In the genomic region with DNA sequence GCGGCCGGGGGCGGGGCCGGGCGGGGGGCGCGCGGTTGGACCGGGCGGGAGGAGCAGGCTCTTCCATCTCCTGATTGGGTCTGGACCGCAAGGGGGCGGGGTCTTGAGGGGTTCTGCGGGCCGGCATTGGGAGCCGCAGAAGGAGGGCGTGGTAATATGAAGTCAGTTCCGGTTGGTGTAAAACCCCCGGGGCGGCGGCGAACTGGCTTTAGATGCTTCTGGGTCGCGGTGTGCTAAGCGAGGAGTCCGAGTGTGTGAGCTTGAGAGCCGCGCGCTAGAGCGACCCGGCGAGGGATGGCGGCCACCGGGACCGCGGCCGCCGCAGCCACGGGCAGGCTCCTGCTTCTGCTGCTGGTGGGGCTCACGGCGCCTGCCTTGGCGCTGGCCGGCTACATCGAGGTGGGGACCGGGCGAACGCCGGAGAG, we compare ENCODE assay signal across 1 cellular context.
TF ChIP-seq lines count a peak whose summit lies in the region.

APLP2 (plus strand) TSS at position 211 of the 425 bp plus-strand sequence; CDS start at position 295, 84 bp downstream.

TF ChIP-seq in SK-N-SH, 30 proteins besides CTCF, POLR2A, EP300 and RAD21 (continued from another document):
- TF ChIP-seq PBX3 (IDR thresholded peaks at IDR 0.05), result peak; percentile 7; the same call in 1 of the 2 replicates
- TF ChIP-seq TCF12 (IDR thresholded peaks at IDR 0.05), result no peak
- TF ChIP-seq, protein P1, sequence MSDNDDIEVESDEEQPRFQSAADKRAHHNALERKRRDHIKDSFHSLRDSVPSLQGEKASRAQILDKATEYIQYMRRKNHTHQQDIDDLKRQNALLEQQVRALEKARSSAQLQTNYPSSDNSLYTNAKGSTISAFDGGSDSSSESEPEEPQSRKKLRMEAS (IDR thresholded peaks at IDR 0.05; ENCODE audit: low read depth), result 0 out of 2 replicates have a peak, but pooled peaks have one; percentile 28
- TF ChIP-seq ELF1 (IDR thresholded peaks at IDR 0.05), result peak; percentile 52; the same call in 1 of the 2 replicates
- TF ChIP-seq EZH2phosphoT487 (IDR thresholded peaks at IDR 0.05; ENCODE audit: borderline replicate concordance, low read depth), result no peak
- TF ChIP-seq JUND (IDR thresholded peaks at IDR 0.05), result no peak
- no peak for TF ChIP-seq SIN3A (IDR thresholded peaks at IDR 0.05; ENCODE audit: borderline replicate concordance, low read depth, low read length)
- TF ChIP-seq RCOR1 (IDR thresholded peaks at IDR 0.05; ENCODE audit: low read length), result no peak
- TF ChIP-seq, protein P2, sequence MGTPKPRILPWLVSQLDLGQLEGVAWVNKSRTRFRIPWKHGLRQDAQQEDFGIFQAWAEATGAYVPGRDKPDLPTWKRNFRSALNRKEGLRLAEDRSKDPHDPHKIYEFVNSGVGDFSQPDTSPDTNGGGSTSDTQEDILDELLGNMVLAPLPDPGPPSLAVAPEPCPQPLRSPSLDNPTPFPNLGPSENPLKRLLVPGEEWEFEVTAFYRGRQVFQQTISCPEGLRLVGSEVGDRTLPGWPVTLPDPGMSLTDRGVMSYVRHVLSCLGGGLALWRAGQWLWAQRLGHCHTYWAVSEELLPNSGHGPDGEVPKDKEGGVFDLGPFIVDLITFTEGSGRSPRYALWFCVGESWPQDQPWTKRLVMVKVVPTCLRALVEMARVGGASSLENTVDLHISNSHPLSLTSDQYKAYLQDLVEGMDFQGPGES (IDR thresholded peaks at IDR 0.05; ENCODE audit: low read depth, low read length), result peak; percentile 19; the same call in 1 of the 2 replicates
- no peak for TF ChIP-seq RXRA (IDR thresholded peaks at IDR 0.05; ENCODE audit: borderline replicate concordance, low read depth)
- TF ChIP-seq RFX5 (IDR thresholded peaks at IDR 0.05; ENCODE audit: low read length), result no peak
